Comparison of ENCODE assay signal across 18 cellular contexts in the genomic region with DNA sequence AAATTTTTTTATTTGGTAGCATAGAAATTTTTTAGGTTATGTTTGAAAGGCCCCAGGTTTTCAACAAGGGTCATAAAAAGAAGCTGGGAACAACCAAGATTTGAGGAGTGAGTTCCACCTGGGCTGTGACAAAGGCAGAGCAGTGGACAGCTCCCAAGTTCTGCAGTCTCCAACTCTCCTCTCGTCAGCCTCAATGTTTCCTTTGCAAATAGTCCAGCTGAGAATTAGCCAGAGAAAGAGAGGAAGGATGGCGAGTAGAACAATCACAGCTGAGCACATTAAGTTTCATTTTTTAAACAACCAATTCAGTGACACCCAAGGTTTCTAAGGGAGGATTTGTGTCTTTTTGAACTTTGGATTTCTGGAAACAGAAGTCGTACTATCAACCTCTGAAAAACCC.
"Had no signal": no experiment of that assay in that cellular context is flagged by ENCODE, and none has a peak within 500 bp of the region (broad histone marks: within the 10 kb centered on the region; RNA-seq: fewer than 3 reads in every experiment).

No MANE protein-coding gene starts in this region.

- H3K4me3 Mint-ChIP-seq: activated naive CD8-positive, alpha-beta T cell treated with anti-CD3 and anti-CD28 coated beads for 36 hours; activated T-helper 1 cell treated with anti-CD3 and anti-CD28 coated beads, Interleukin-12 subunit alpha, Interleukin-12 subunit beta, Interleukin-2, Interleukin-4 antibody, amounts not matched to agents 30 ng/mL and 10 ng/mL and 1 ng/mL, durations not matched to agents 14 hours and 24 hours and 36 hours; natural killer cell treated with Interleukin-12 subunit alpha and Interleukin-12 subunit beta and Interleukin-15 and Interleukin-18, amount 100 ng/mL, for 72 hours had no signal

- H3K27ac Mint-ChIP-seq: activated naive CD8-positive, alpha-beta T cell treated with anti-CD3 and anti-CD28 coated beads for 36 hours; activated T-helper 1 cell treated with anti-CD3 and anti-CD28 coated beads, Interleukin-12 subunit alpha, Interleukin-12 subunit beta, Interleukin-2, Interleukin-4 antibody, amounts not matched to agents 30 ng/mL and 10 ng/mL and 1 ng/mL, durations not matched to agents 14 hours and 24 hours and 36 hours; natural killer cell treated with Interleukin-12 subunit alpha and Interleukin-12 subunit beta and Interleukin-15 and Interleukin-18, amount 100 ng/mL, for 72 hours had no signal

- H3K36me3 Mint-ChIP-seq: natural killer cell treated with Interleukin-12 subunit alpha and Interleukin-12 subunit beta and Interleukin-15 and Interleukin-18, amount 100 ng/mL, for 72 hours had no signal

- H3K27me3 Mint-ChIP-seq: activated naive CD8-positive, alpha-beta T cell treated with anti-CD3 and anti-CD28 coated beads for 36 hours had no signal

- H3K9me3 Mint-ChIP-seq: activated naive CD8-positive, alpha-beta T cell treated with anti-CD3 and anti-CD28 coated beads for 36 hours; activated T-helper 1 cell treated with anti-CD3 and anti-CD28 coated beads, Interleukin-12 subunit alpha, Interleukin-12 subunit beta, Interleukin-2, Interleukin-4 antibody, amounts not matched to agents 30 ng/mL and 10 ng/mL and 1 ng/mL, durations not matched to agents 14 hours and 24 hours and 36 hours; natural killer cell treated with Interleukin-12 subunit alpha and Interleukin-12 subunit beta and Interleukin-15 and Interleukin-18, amount 100 ng/mL, for 72 hours had no signal

- DNase-seq: activated CD4-positive, alpha-beta T cell treated with anti-CD3 and anti-CD28 coated beads, Interleukin-2, amount 50 U/mL, for 1 hour; activated CD8-positive, alpha-beta memory T cell treated with anti-CD3 and anti-CD28 coated beads, Interleukin-2, amount 50 U/mL, for 48 hours; activated gamma-delta T cell treated with Interleukin-2 at 50 U/mL for 16 hours; activated naive CD8-positive, alpha-beta T cell treated with anti-CD3 and anti-CD28 coated beads for 36 hours; amniotic stem cell; dorsolateral prefrontal cortex; left colon; lower lobe of right lung; posterior cingulate gyrus; retina; stimulated activated CD4-positive, alpha-beta T cell treated with anti-CD3 and anti-CD28 coated beads, Interleukin-12 subunit alpha, Interleukin-12 subunit beta, amount 100 ng/mL, for 4 hours; stimulated activated CD4-positive, alpha-beta T cell treated with anti-CD3 and anti-CD28 coated beads, Interleukin-1b, Interleukin-23, amount 100 ng/mL, for 48 hours; stimulated activated CD8-positive, alpha-beta memory T cell treated with anti-CD3 and anti-CD28 coated beads, Interleukin-4, amount 100 ng/mL, for 48 hours; stimulated activated naive CD4-positive, alpha-beta T cell; T-helper 1 cell; T-helper 9 cell had no signal
